ENCODE assay signal across 1 cellular context in the genomic region with DNA sequence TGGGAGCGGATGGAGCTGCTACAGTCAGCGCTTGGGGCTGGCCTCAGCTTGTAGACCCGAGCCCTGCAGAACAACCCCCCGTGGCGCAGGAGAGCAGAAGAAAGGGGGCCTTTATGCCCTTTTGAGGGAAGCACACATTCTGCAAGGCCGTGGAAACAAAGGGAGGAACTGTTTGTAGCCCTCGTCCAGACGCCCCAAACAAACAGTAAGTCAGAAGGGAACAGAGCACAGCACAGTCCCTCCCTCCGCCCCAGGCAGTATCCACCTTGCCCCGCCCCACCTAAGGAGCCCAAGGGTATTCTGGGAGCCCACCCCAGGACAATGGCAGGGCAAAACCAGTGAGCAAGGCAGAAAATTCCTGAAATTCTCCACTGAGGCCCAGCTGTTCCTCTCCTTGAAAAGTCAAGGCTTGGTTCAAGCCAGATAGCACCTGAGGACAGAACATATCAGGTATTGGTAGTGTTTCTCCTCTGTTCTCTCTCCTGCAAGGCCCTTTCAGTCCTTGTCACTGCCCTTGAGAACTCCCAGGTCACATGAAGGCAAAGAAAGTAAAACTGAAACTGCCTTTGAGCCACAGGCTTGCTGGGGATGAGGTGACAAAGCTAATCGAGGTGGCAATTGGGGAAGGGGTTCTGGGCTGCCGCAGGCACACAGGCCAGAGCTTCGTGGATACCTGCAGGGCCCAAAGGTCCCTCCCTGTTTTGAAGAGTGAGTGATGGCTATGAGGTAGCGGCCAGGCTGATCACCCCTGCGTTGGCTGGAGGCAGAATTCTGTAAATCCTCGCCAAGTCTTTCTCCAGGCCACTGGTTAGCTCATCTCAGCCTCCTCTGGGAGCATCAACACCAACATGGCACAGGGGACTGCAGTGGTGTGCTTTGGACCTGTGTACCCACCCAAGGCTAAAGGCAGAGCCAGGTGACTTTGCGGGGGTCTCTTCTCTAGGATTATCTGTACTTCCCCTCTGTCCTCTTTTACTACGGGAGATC.
TF ChIP-seq lines count a peak whose summit lies in the region.

No MANE protein-coding gene starts in this region.

TF ChIP-seq in HepG2, 621 proteins besides CTCF, POLR2A, EP300 and RAD21 (continued from another document and continues in another):
- TF ChIP-seq, protein P1, sequence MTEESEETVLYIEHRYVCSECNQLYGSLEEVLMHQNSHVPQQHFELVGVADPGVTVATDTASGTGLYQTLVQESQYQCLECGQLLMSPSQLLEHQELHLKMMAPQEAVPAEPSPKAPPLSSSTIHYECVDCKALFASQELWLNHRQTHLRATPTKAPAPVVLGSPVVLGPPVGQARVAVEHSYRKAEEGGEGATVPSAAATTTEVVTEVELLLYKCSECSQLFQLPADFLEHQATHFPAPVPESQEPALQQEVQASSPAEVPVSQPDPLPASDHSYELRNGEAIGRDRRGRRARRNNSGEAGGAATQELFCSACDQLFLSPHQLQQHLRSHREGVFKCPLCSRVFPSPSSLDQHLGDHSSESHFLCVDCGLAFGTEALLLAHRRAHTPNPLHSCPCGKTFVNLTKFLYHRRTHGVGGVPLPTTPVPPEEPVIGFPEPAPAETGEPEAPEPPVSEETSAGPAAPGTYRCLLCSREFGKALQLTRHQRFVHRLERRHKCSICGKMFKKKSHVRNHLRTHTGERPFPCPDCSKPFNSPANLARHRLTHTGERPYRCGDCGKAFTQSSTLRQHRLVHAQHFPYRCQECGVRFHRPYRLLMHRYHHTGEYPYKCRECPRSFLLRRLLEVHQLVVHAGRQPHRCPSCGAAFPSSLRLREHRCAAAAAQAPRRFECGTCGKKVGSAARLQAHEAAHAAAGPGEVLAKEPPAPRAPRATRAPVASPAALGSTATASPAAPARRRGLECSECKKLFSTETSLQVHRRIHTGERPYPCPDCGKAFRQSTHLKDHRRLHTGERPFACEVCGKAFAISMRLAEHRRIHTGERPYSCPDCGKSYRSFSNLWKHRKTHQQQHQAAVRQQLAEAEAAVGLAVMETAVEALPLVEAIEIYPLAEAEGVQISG (CRISPR knock-in tag; IDR thresholded peaks at IDR 0.05), result peak; percentile 12; the same call in 1 of the 2 replicates
- TF ChIP-seq, protein P2, sequence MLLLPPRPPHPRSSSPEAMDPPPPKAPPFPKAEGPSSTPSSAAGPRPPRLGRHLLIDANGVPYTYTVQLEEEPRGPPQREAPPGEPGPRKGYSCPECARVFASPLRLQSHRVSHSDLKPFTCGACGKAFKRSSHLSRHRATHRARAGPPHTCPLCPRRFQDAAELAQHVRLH (CRISPR knock-in tag; IDR thresholded peaks at IDR 0.05; ENCODE audit: borderline replicate concordance, low read depth), result peak; percentile 64; the same call in 1 of the 2 replicates
- TF ChIP-seq ZNF646 (CRISPR knock-in tag; IDR thresholded peaks at IDR 0.05) (no peak), POGK (CRISPR knock-in tag; conservative IDR thresholded peaks at IDR 0.05) (0 out of 2 replicates have a peak, but pooled peaks have one; percentile 16), ZBTB3 (CRISPR knock-in tag; IDR thresholded peaks at IDR 0.05; ENCODE audit: borderline replicate concordance, low read depth) (0 out of 2 replicates have a peak, but pooled peaks have one; percentile 13), GATAD1 (CRISPR knock-in tag; IDR thresholded peaks at IDR 0.05) (peak; percentile 46; the same call in 1 of the 2 replicates), HINFP (CRISPR knock-in tag; IDR thresholded peaks at IDR 0.05; ENCODE audit: low read depth) (peak; percentile 80; the same call in 1 of the 2 replicates), ZFP91 (CRISPR knock-in tag; IDR thresholded peaks at IDR 0.05; ENCODE audit: borderline replicate concordance) (peak; percentile 97; the same call in 1 of the 2 replicates), ZNF616 (CRISPR knock-in tag; IDR thresholded peaks at IDR 0.05; ENCODE audit: low read depth) (0 out of 2 replicates have a peak, but pooled peaks have one; percentile 77), ZFP90 (CRISPR knock-in tag; IDR thresholded peaks at IDR 0.05; ENCODE audit: borderline replicate concordance) (no peak), ZNF143 (CRISPR knock-in tag; IDR thresholded peaks at IDR 0.05) (peak; percentile 82), ZNF17 (CRISPR knock-in tag; IDR thresholded peaks at IDR 0.05) (no peak), POLR2G (IDR thresholded peaks at IDR 0.05; ENCODE audit: low read depth, low read length) (peak; percentile 73), PAXIP1 (CRISPR knock-in tag; conservative IDR thresholded peaks at IDR 0.05) (0 out of 2 replicates have a peak, but pooled peaks have one; percentile 25), PHF20 (CRISPR knock-in tag; IDR thresholded peaks at IDR 0.05) (peak; percentile 65), RAD51 (IDR thresholded peaks at IDR 0.05; ENCODE audit: borderline replicate concordance) (peak; percentile 42; the same call in 1 of the 2 replicates), ZNF205 (CRISPR knock-in tag; IDR thresholded peaks at IDR 0.05) (0 out of 2 replicates have a peak, but pooled peaks have one; percentile 33)
- TF ChIP-seq, protein P3, sequence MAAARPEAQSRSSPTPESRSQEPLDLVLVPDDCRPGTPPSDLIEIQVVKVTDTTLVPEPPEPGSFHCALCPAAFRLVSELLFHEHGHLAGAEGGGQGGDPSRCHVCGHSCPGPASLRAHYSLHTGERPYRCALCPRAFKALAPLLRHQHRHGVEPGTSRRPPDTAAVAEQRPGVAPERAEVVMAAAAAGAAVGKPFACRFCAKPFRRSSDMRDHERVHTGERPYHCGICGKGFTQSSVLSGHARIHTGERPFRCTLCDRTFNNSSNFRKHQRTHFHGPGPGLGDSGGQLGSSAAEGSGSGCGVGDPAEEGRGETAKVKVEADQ (CRISPR knock-in tag; IDR thresholded peaks at IDR 0.05; ENCODE audit: borderline replicate concordance), result 0 out of 2 replicates have a peak, but pooled peaks have one; percentile 13
- TF ChIP-seq, protein P4, sequence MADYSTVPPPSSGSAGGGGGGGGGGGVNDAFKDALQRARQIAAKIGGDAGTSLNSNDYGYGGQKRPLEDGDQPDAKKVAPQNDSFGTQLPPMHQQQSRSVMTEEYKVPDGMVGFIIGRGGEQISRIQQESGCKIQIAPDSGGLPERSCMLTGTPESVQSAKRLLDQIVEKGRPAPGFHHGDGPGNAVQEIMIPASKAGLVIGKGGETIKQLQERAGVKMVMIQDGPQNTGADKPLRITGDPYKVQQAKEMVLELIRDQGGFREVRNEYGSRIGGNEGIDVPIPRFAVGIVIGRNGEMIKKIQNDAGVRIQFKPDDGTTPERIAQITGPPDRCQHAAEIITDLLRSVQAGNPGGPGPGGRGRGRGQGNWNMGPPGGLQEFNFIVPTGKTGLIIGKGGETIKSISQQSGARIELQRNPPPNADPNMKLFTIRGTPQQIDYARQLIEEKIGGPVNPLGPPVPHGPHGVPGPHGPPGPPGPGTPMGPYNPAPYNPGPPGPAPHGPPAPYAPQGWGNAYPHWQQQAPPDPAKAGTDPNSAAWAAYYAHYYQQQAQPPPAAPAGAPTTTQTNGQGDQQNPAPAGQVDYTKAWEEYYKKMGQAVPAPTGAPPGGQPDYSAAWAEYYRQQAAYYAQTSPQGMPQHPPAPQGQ (CRISPR knock-in tag; IDR thresholded peaks at IDR 0.05; ENCODE audit: borderline replicate concordance), result no peak
